In the genomic region with DNA sequence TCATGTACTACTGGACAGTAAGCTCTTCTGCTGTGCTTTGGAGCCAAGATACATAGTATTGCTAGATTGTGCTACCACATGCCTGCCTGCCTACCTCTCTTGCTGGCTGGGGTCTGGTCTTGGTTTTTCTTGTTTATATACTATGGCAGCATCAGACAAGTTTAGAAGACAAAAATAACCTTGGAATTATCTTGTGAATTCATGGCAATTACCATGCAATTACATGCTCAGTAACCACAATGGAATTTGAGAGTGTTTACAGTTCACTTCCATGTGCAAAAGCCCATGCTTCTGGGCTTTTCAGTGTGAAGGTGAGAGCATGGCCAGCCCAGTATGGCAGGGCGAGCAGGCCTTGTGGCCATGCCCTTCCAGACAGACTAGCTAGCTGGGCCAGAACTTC, we compare ENCODE assay signal across 1 cellular context.
TF ChIP-seq lines count a peak whose summit lies in the region.

No MANE protein-coding gene starts in this region.

TF ChIP-seq in HEK293, 187 proteins besides CTCF, POLR2A, EP300 and RAD21 (continued from another document):
- TF ChIP-seq, protein P1, sequence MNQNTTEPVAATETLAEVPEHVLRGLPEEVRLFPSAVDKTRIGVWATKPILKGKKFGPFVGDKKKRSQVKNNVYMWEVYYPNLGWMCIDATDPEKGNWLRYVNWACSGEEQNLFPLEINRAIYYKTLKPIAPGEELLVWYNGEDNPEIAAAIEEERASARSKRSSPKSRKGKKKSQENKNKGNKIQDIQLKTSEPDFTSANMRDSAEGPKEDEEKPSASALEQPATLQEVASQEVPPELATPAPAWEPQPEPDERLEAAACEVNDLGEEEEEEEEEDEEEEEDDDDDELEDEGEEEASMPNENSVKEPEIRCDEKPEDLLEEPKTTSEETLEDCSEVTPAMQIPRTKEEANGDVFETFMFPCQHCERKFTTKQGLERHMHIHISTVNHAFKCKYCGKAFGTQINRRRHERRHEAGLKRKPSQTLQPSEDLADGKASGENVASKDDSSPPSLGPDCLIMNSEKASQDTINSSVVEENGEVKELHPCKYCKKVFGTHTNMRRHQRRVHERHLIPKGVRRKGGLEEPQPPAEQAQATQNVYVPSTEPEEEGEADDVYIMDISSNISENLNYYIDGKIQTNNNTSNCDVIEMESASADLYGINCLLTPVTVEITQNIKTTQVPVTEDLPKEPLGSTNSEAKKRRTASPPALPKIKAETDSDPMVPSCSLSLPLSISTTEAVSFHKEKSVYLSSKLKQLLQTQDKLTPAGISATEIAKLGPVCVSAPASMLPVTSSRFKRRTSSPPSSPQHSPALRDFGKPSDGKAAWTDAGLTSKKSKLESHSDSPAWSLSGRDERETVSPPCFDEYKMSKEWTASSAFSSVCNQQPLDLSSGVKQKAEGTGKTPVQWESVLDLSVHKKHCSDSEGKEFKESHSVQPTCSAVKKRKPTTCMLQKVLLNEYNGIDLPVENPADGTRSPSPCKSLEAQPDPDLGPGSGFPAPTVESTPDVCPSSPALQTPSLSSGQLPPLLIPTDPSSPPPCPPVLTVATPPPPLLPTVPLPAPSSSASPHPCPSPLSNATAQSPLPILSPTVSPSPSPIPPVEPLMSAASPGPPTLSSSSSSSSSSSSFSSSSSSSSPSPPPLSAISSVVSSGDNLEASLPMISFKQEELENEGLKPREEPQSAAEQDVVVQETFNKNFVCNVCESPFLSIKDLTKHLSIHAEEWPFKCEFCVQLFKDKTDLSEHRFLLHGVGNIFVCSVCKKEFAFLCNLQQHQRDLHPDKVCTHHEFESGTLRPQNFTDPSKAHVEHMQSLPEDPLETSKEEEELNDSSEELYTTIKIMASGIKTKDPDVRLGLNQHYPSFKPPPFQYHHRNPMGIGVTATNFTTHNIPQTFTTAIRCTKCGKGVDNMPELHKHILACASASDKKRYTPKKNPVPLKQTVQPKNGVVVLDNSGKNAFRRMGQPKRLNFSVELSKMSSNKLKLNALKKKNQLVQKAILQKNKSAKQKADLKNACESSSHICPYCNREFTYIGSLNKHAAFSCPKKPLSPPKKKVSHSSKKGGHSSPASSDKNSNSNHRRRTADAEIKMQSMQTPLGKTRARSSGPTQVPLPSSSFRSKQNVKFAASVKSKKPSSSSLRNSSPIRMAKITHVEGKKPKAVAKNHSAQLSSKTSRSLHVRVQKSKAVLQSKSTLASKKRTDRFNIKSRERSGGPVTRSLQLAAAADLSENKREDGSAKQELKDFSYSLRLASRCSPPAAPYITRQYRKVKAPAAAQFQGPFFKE (tag by site-specific recombination; IDR thresholded peaks at IDR 0.05; ENCODE audit: borderline replicate concordance), result no peak
- TF ChIP-seq ZNF341 (tag by site-specific recombination; IDR thresholded peaks at IDR 0.05; ENCODE audit: low read depth), result no peak
- TF ChIP-seq, protein P2, sequence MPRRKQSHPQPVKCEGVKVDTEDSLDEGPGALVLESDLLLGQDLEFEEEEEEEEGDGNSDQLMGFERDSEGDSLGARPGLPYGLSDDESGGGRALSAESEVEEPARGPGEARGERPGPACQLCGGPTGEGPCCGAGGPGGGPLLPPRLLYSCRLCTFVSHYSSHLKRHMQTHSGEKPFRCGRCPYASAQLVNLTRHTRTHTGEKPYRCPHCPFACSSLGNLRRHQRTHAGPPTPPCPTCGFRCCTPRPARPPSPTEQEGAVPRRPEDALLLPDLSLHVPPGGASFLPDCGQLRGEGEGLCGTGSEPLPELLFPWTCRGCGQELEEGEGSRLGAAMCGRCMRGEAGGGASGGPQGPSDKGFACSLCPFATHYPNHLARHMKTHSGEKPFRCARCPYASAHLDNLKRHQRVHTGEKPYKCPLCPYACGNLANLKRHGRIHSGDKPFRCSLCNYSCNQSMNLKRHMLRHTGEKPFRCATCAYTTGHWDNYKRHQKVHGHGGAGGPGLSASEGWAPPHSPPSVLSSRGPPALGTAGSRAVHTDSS (tag by site-specific recombination; IDR thresholded peaks at IDR 0.05), result no peak
